In the genomic region with DNA sequence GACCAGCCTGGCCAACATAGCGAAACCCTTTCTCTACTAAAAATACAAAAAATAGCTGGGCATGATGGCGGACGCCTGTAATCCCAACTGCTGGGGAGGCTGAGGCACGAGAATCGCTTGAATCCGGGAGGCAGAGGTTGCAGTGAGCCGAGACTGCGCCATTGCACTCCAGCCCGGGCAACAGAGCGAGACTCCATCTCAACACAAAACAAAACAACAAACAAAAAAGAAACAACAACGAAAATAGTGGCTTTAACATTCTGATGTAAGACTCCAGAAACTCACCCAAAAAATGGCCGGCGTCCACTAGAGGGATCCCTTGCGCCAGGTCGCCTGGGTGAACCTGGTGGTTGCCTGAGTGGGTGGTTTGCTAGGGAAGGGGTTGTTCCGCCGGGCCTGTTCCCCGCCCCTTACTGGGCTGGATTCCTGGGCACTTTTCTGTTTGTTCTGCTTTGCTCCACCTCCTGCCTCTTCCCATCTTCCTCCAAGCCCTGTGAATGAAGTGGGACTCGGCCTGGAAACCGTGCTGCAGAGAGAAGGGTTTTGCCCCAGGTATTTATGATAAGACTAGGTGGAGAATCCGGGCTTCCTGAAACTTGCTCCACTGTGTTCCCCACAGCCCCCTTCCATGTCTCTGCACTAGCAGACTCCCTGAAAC, we compare ENCODE assay signal across 8 cellular contexts. TPM values are rescaled to one million over a fixed set of nuclear protein-coding genes. Genes with fewer than 3 reads are reported as not detected.
DNase-seq lines count a peak whose midpoint lies in the region; FAIRE-seq and TF ChIP-seq lines count a peak whose summit lies in the region.

No MANE protein-coding gene starts in this region.

- no peak overlapping the region for H2AFZ ChIP-seq in GM23248

- no peak for FAIRE-seq in H54 (lab: Jason Lieb, UNC)

- peaks cover 3% of the 10 kb centered on the region; the same call in 1 of the 2 replicates for H3K4me1 ChIP-seq in GM23248 (ENCODE audit: insufficient read depth)
- H3K4me1 ChIP-seq in Peyer's patch = peaks cover 0 to 18% (median 3%) of the 10 kb centered on the region in 4 donors
- peaks cover 9% of the 10 kb centered on the region; the same call in 1 of the 2 replicates for H3K4me1 ChIP-seq in iPS-20b (ENCODE audit: insufficient read depth, low read length)

- no peaks in the 10 kb centered on the region for H3K9me2 ChIP-seq in GM23248 (ENCODE audit: insufficient read depth)

- DNase-seq in AML-193 (lab: John Stamatoyannopoulos, UW) = peak; percentile 4 to 25
- DNase-seq in GM23248 = peak; percentile 31
- peak in 2 of 3 donors; percentile 60 to 68 for DNase-seq in Peyer's patch
- peak; percentile 24 for DNase-seq in activated effector memory CD4-positive, alpha-beta T cell treated with Interleukin-2 at 50 U/mL for 16 hours
- DNase-seq in stimulated activated CD8-positive, alpha-beta memory T cell treated with anti-CD3 and anti-CD28 coated beads, Interleukin-15, amount 100 ng/mL, for 1 hour (ENCODE audit: low read depth) = peak; percentile 9
- no peak for DNase-seq in H54 (ENCODE audit: insufficient read length, low spot score)
- DNase-seq in posterior vena cava (ENCODE audit: low spot score) = no peak

- no peak overlapping the region for H3K4me3 ChIP-seq in GM23248
- no peak overlapping the region for H3K4me3 ChIP-seq in Peyer's patch
- peak overlapping the region; percentile 5; the same call in 1 of the 2 replicates for H3K4me3 ChIP-seq in iPS-20b (ENCODE audit: low read length)

- H3K4me2 ChIP-seq in GM23248 (ENCODE audit: unreplicated experiment) = peak overlapping the region; percentile 83

- TF ChIP-seq POLR2A in Peyer's patch (IDR thresholded peaks at IDR 0.05) (no peak), H54 (IDR thresholded peaks at IDR 0.05; ENCODE audit: low read depth, low read length) (no peak)

- H3K27ac ChIP-seq in GM23248 (no peak overlapping the region), Peyer's patch (no peak overlapping the region), iPS-20b (ENCODE audit: low read length) (no peak overlapping the region)

- no peaks in the 10 kb centered on the region for H3K27me3 ChIP-seq in GM23248 (replicated peaks; ENCODE audit: insufficient read depth)
- no peaks in the 10 kb centered on the region for H3K27me3 ChIP-seq in Peyer's patch
- H3K27me3 ChIP-seq in iPS-20b (ENCODE audit: insufficient read depth, low read length) = no peaks in the 10 kb centered on the region

- H4K20me1 ChIP-seq in GM23248 (ENCODE audit: insufficient read depth) = no peaks in the 10 kb centered on the region

- intact Hi-C loops in posterior vena cava (cut with DNase I) = no loop called here

- peaks cover 33% of the 10 kb centered on the region for H3F3A ChIP-seq in GM23248 (ENCODE audit: insufficient read depth)

- H3K9me3 ChIP-seq in GM23248 (ENCODE audit: low read depth) (no peaks in the 10 kb centered on the region), Peyer's patch (no peaks in the 10 kb centered on the region), iPS-20b (ENCODE audit: insufficient read depth, low read depth, low read length) (no peaks in the 10 kb centered on the region)

- in situ Hi-C loops in GM23248 (cut with MboI) = no loop called here

- peaks cover 5% of the 10 kb centered on the region; the same call in 1 of the 2 replicates for H3K79me2 ChIP-seq in GM23248 (ENCODE audit: insufficient read depth)

- peak in 4 of 6 experiments; percentile 8 to 28 (median 17) for TF ChIP-seq CTCF in Peyer's patch (IDR thresholded peaks at IDR 0.05)

- peaks cover 22% of the 10 kb centered on the region for H3K36me3 ChIP-seq in GM23248 (ENCODE audit: low read depth)
- peaks cover 0 to 16% (median 0%) of the 10 kb centered on the region in 3 donors for H3K36me3 ChIP-seq in Peyer's patch
- H3K36me3 ChIP-seq in iPS-20b (ENCODE audit: insufficient read depth, low read depth, low read length) = peaks cover 63% of the 10 kb centered on the region

- H3K9ac ChIP-seq in GM23248 (no peak overlapping the region), iPS-20b (ENCODE audit: low read depth, low read length) (no peak overlapping the region)

- 71 to 72% methylated on average over 21 of the region's 21 CpGs for WGBS in GM23248 (ENCODE audit: low coverage in 1 of 2, low lambda C conversion rate in 2 of 2, missing lambda C conversion rate in 2 of 2), 2 experiments

RNA-seq across cellular contexts. Expression of a gene that starts 1.5 kb away (rescaled TPM):
- total RNA-seq in GM23248 (2014; rRNA removed; shearing (Covaris generic)) = 5.9 and 33.5 TPM in 2 replicates
- polyA plus RNA-seq in GM23248 (2016; fragmentation: Nextera tagmentation; extraction: Ambion mirVana) = 7.8 and 10.4 TPM in 2 replicates
- total RNA-seq in Peyer's patch = 100 to 1,000 TPM in 1 of 4 donors, 10 to 100 TPM in 3; 10.5 to 123 (median 33.6) TPM
- 1 to 10 TPM; 5.9 to 9.9 TPM for total RNA-seq in posterior vena cava

RNA-seq across cellular contexts. Expression of a gene that starts 25.9 kb away (rescaled TPM):
- 95.0 and 116 TPM in 2 replicates for total RNA-seq in GM23248 (2014; rRNA removed; shearing (Covaris generic))
- 425 and 445 TPM in 2 replicates for polyA plus RNA-seq in GM23248 (2016; fragmentation: Nextera tagmentation; extraction: Ambion mirVana)
- total RNA-seq in Peyer's patch = 100 to 1,000 TPM; 105 to 174 (median 125) TPM
- total RNA-seq in posterior vena cava = 100 to 1,000 TPM; 165 to 179 TPM

RNA-seq across cellular contexts. Expression of a gene that starts 48.8 kb away (rescaled TPM):
- 53.0 and 63.8 TPM in 2 replicates for total RNA-seq in GM23248 (2014; rRNA removed; shearing (Covaris generic))
- 63.4 and 69.9 TPM in 2 replicates for polyA plus RNA-seq in GM23248 (2016; fragmentation: Nextera tagmentation; extraction: Ambion mirVana)
- total RNA-seq in Peyer's patch (10 to 100 TPM in 3 of 4 donors, 1 to 10 TPM in 1; 8.4 to 19.0 (median 12.2) TPM), posterior vena cava (10 to 100 TPM in 1 of 2 donors, 1 to 10 TPM in 1; 7.3 to 12.3 TPM)

RNA-seq across cellular contexts. Expression of a gene that starts 54.9 kb away (rescaled TPM):
- total RNA-seq in GM23248 (2014; rRNA removed; shearing (Covaris generic)) = 21.9 and 30.4 TPM in 2 replicates
- 33.4 and 35.1 TPM in 2 replicates for polyA plus RNA-seq in GM23248 (2016; fragmentation: Nextera tagmentation; extraction: Ambion mirVana)
- 100 to 1,000 TPM in 1 of 4 donors, 10 to 100 TPM in 3; 27.7 to 128 (median 42.9) TPM for total RNA-seq in Peyer's patch
- 10 to 100 TPM; 29.0 to 30.1 TPM for total RNA-seq in posterior vena cava

Comparison
In these comparisons a context has a peak if more than half of its experiments do, and no peak if none do; other contexts are left out.
1. DNase-seq: peak in AML-193 (2 of 2), GM23248 (single experiment), Peyer's patch (2 of 3), activated effector memory CD4-positive, alpha-beta T cell treated with Interleukin-2 at 50 U/mL for 16 hours (single experiment) and stimulated activated CD8-positive, alpha-beta memory T cell treated with anti-CD3 and anti-CD28 coated beads, Interleukin-15, amount 100 ng/mL, for 1 hour (single experiment); none in H54 (single experiment) and posterior vena cava (single experiment).